Comparison of ENCODE assay signal across 10 cellular contexts in the genomic region with DNA sequence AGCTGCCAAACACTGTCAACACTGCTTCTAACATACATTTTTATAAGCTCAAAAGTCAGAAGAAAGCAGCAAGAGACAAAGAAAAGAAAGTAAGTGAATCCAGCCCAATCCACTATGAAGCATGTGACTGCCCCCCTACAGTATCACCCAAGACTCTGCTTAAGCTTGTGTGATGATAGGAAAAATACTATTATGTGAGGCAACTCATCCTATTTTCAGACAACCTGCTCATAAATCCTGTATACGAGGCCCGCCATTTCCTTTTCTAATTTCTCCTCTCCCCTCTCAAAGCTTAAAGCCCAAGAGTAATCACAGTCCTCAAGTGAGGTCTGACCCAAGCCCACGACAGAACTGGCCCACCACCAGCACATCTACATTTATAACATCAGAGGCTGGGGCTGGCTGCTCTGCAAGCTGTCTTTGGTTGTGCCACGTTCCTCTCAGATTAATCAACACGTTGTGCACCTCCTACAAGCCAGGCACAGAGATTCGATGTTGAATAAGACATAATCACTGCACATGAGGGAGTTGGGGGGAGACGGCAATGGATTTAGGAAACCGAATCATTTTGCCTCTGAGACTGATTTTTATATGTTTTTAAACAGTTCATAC. TPM values are rescaled to one million over a fixed set of nuclear protein-coding genes. Genes with fewer than 3 reads are reported as not detected.
DNase-seq lines count a peak whose midpoint lies in the region; ATAC-seq, FAIRE-seq and TF ChIP-seq lines count a peak whose summit lies in the region.
"Had no signal": no experiment of that assay in that cellular context is flagged by ENCODE, and none has a peak within 500 bp of the region (broad histone marks: within the 10 kb centered on the region; RNA-seq: fewer than 3 reads in every experiment).

No MANE protein-coding gene starts in this region.

- H3K27ac Mint-ChIP-seq in nephron, result peak overlapping the region; percentile 90 to 95 (median 92)

- H3K4me3 ChIP-seq in fibroblast of the aortic adventitia (ENCODE audit: low read depth, low read length), result peak overlapping the region; percentile 35
- no peak overlapping the region for H3K4me3 ChIP-seq in upper lobe of right lung

- no peaks in the 10 kb centered on the region for H3K36me3 ChIP-seq in upper lobe of right lung

- H3K9me3 Mint-ChIP-seq in nephron, result peaks cover 9% of the 10 kb centered on the region

- H3K36me3 Mint-ChIP-seq in nephron (ENCODE audit: low read depth), result no peaks in the 10 kb centered on the region

- intact Hi-C loops in upper lobe of right lung (cut with DNase I), result no loop called here

- no peaks in the 10 kb centered on the region for H3K27me3 ChIP-seq in upper lobe of right lung

- DNase-seq in fibroblast of the aortic adventitia (ENCODE audit: low read depth) (peak; percentile 59), upper lobe of right lung (no peak), RCC 7860 (ENCODE audit: low spot score) (no peak), RKO (ENCODE audit: low spot score) (no peak)
- no peak for DNase-seq in stimulated activated CD4-positive, alpha-beta T cell treated with anti-CD3 and anti-CD28 coated beads, Interleukin-12 subunit alpha, Interleukin-12 subunit beta, amount 100 ng/mL, for 4 hours
- DNase-seq: NCI-H226, T-helper 1 cell had no signal

- H3K9me3 ChIP-seq in upper lobe of right lung, result peaks cover 13% of the 10 kb centered on the region

- FAIRE-seq in RCC 7860 (lab: Jason Lieb, UNC), result no peak

- TF ChIP-seq CTCF in VCaP (conservative IDR thresholded peaks at IDR 0.05) (no peak), fibroblast of the aortic adventitia (IDR thresholded peaks at IDR 0.05; ENCODE audit: insufficient read depth, low read length) (no peak), nephron (IDR thresholded peaks at IDR 0.05; ENCODE audit: unreplicated experiment in 3 of 3) (no peak), upper lobe of right lung (IDR thresholded peaks at IDR 0.05) (no peak)

- no peak for ATAC-seq in upper lobe of right lung

- H3K4me3 Mint-ChIP-seq in nephron, result peak overlapping the region; percentile 64 to 72 (median 67)

- H3K4me1 ChIP-seq in upper lobe of right lung, result peaks cover 19% of the 10 kb centered on the region

- peaks cover 35% of the 10 kb centered on the region for H3K4me1 Mint-ChIP-seq in nephron

- H3K27ac ChIP-seq in VCaP, result peak overlapping the region; percentile 64
- H3K27ac ChIP-seq in upper lobe of right lung, result peak overlapping the region; percentile 32

- no peaks in the 10 kb centered on the region for H3K27me3 Mint-ChIP-seq in nephron (ENCODE audit: low read depth)

RNA-seq across cellular contexts. Expression of a gene that starts 16.2 kb away (rescaled TPM):
- total RNA-seq in fibroblast of the aortic adventitia (ENCODE audit: low replicate concordance), result 5.2 and 9.0 TPM in 2 replicates
- total RNA-seq in upper lobe of right lung, result 15.9 TPM

RNA-seq across cellular contexts. Expression of a gene that starts 49.5 kb away (rescaled TPM):
- not detected in 2 replicates for total RNA-seq in fibroblast of the aortic adventitia (ENCODE audit: low replicate concordance)
- 14.8 TPM for total RNA-seq in upper lobe of right lung
- total RNA-seq: renal cortical epithelial cell had no signal

Comparison
In these comparisons a context has a peak if more than half of its experiments do, and no peak if none do; other contexts are left out.
1. RNA of a gene that starts 49.5 kb away (total RNA-seq): 14.8 TPM in upper lobe of right lung (single experiment); not detected in fibroblast of the aortic adventitia; every median in the first group is over 10 times any median in the second.